1 cellular context compared by ENCODE assay signal in the genomic region with DNA sequence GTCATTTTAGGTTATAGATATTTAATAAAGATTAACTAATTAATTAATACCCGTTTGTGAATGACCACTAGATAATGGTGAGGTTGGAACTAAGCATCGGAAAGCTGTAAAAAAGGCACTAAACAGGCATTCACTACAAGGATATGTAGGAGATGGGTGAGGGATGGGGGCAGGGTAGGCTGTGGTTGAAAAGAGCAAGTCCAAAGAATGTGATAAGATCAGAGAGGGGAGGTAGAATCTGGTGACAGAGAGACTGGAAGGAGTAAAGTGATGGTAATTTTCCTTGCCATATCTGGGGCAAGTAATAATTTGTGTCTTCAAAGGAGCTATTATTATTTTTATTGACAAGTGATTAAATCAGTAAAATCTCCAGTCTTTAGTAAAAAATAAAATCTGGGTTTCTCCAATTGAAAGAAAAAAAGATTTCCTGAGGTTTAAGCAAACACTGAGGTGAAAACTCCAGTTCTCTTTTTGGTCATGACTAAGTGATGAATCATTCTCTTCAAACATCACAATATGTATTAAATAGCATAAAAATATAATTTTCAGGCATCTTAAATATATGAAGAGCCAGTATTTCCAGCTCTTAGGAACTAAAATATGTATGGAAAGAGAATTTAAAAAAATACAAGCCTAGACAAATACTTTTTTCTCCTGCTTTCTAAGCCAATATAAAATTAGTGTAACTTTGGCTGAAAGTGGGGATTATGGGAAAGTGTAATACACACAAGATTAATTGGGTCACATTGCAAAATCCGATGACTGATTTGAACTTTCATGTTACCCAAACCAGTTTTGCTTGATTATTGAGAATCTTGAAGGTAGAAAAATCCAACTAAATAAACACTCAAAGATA.
TF ChIP-seq lines count a peak whose summit lies in the region.

No MANE protein-coding gene starts in this region.

TF ChIP-seq in WTC11, 78 proteins besides CTCF, POLR2A, EP300 and RAD21 (continued from another document):
- TF ChIP-seq, protein P1, sequence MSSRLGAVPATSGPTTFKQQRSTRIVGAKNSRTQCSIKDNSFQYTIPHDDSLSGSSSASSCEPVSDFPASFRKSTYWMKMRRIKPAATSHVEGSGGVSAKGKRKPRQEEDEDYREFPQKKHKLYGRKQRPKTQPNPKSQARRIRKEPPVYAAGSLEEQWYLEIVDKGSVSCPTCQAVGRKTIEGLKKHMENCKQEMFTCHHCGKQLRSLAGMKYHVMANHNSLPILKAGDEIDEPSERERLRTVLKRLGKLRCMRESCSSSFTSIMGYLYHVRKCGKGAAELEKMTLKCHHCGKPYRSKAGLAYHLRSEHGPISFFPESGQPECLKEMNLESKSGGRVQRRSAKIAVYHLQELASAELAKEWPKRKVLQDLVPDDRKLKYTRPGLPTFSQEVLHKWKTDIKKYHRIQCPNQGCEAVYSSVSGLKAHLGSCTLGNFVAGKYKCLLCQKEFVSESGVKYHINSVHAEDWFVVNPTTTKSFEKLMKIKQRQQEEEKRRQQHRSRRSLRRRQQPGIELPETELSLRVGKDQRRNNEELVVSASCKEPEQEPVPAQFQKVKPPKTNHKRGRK (CRISPR knock-in tag; IDR thresholded peaks at IDR 0.05; ENCODE audit: borderline replicate concordance): no peak
- TF ChIP-seq ZNF263 (CRISPR knock-in tag; IDR thresholded peaks at IDR 0.05; ENCODE audit: low read depth): no peak
- TF ChIP-seq, protein P2, sequence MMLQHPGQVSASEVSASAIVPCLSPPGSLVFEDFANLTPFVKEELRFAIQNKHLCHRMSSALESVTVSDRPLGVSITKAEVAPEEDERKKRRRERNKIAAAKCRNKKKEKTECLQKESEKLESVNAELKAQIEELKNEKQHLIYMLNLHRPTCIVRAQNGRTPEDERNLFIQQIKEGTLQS (CRISPR knock-in tag; conservative IDR thresholded peaks at IDR 0.05): no peak
